In genomic region chr2:104872866-104873688, GRCh38 we compare ENCODE assay signal across 8 cellular contexts. TPM values are rescaled to one million over a fixed set of nuclear protein-coding genes. Genes with fewer than 3 reads are reported as not detected.
DNase-seq lines count a peak whose midpoint lies in the region; ATAC-seq, FAIRE-seq and TF ChIP-seq lines count a peak whose summit lies in the region.

No MANE protein-coding gene starts in this region.

- TF ChIP-seq EP300 in K562 (IDR thresholded peaks at IDR 0.05; ENCODE audit: low read length), result no peak
- TF ChIP-seq EP300 in sigmoid colon (IDR thresholded peaks at IDR 0.05), result no peak

- peak; percentile 34 to 66; a peak in 3 of 4 replicates for TF ChIP-seq RAD21 in K562 (CRISPR knock-in tag; conservative IDR thresholded peaks at IDR 0.05 in 1 of 2, IDR thresholded peaks at IDR 0.05 in 1 of 2)

- FAIRE-seq in K562 (lab: Jason Lieb, UNC), result peak; percentile 86

- no peaks in the 10 kb centered on the region for H3K79me2 ChIP-seq in K562 (ENCODE audit: control insufficient read depth, insufficient read depth, low read length)

- DNase-seq in COLO668 (lab: John Stamatoyannopoulos, UW; ENCODE audit: unreplicated experiment) (peak; percentile 79), NCI-H69 (lab: John Stamatoyannopoulos, UW) (peak; percentile 59), K562 (ENCODE audit: extremely low read depth in 1 of 4, low spot score in 3 of 4) (peak; percentile 40 to 69 (median 57)), sigmoid colon (peak; percentile 77)

- WGBS in K562 (ENCODE audit: insufficient coverage, low coverage, missing lambda C conversion rate), result 12% methylated on average over 36 of the region's 63 CpGs
- WGBS in sigmoid colon, 2 donors, result 1% methylated on average over 63 of the region's 63 CpGs

- H3K9me3 ChIP-seq in K562 (replicated peaks; ENCODE audit: control insufficient read depth, insufficient read depth, low read depth, low read length), result no peaks in the 10 kb centered on the region
- no peaks in the 10 kb centered on the region for H3K9me3 ChIP-seq in iPS-20b (ENCODE audit: insufficient read depth, low read depth, low read length)
- H3K9me3 ChIP-seq in sigmoid colon, result no peaks in the 10 kb centered on the region

- ATAC-seq in GM18861 (IDR thresholded peaks at IDR 0.05; ENCODE audit: unreplicated experiment) (peak; percentile 85), HG03139 (IDR thresholded peaks at IDR 0.05; ENCODE audit: unreplicated experiment) (peak; percentile 80), K562 (peak; percentile 96), GM19328 (IDR thresholded peaks at IDR 0.05; ENCODE audit: unreplicated experiment) (no peak)

- no TSS peak for BruUV-seq in K562 (replicated peaks; lab: Mats Ljungman, UMichigan)

- peak; percentile 56 to 68 (median 67) for TF ChIP-seq CTCF in K562 (IDR thresholded peaks at IDR 0.05 in 2 of 3, conservative IDR thresholded peaks at IDR 0.05 in 1 of 3; ENCODE audit: insufficient read depth in 2 of 3, low read depth in 1 of 3, low read length in 3 of 3)
- peak in 2 of 4 experiments; percentile 28 to 48 for TF ChIP-seq CTCF in sigmoid colon (IDR thresholded peaks at IDR 0.05)

- no peaks in the 10 kb centered on the region for H3K36me3 ChIP-seq in K562 (ENCODE audit: control insufficient read depth, insufficient read depth, low read length)
- H3K36me3 ChIP-seq in iPS-20b (ENCODE audit: insufficient read depth, low read depth, low read length), result no peaks in the 10 kb centered on the region
- H3K36me3 ChIP-seq in sigmoid colon, result no peaks in the 10 kb centered on the region

- CTCF ChIA-PET in K562 (lab: Yijun Ruan, JAX; ENCODE audit: low intra/inter-chr PET ratio), result no interaction called here

- in situ Hi-C loops in K562 (cut with MboI), result no loop called here

- H2AFZ ChIP-seq in K562 (ENCODE audit: low read depth, low read length), result 0 out of 2 replicates have a peak overlapping the region, but pooled peaks have one; percentile 55

- no peaks in the 10 kb centered on the region for H3K9me1 ChIP-seq in K562 (ENCODE audit: control insufficient read depth, insufficient read depth, low read length)

- intact Hi-C loops in K562 (cut with micrococcal nuclease), result no loop called here
- intact Hi-C loops in sigmoid colon (cut with DNase I), result loop anchor here (10.0 kb wide), 2 partner anchors 162 to 1192 kb away; partner anchors contain the start of gene MRPS9

- no peaks in the 10 kb centered on the region for H4K20me1 ChIP-seq in K562 (replicated peaks; ENCODE audit: control insufficient read depth, insufficient read depth, low read length)

- H3K27me3 ChIP-seq in K562 (ENCODE audit: control insufficient read depth in 2 of 2, insufficient read depth in 2 of 2, low read length in 2 of 2) (peaks cover 8 to 31% of the 10 kb centered on the region in 2 experiments; a peak in 3 of 5 replicates), iPS-20b (ENCODE audit: insufficient read depth, low read length) (peaks cover 97% of the 10 kb centered on the region), sigmoid colon (peaks cover 22 to 56% (median 39%) of the 10 kb centered on the region in 3 donors)

- peak overlapping the region in 1 of 2 experiments; percentile 71; a peak in 3 of 4 replicates for H3K9ac ChIP-seq in K562 (ENCODE audit: insufficient read depth in 1 of 2, low read depth in 2 of 2, low read length in 2 of 2)
- H3K9ac ChIP-seq in iPS-20b (ENCODE audit: low read depth, low read length), result no peak overlapping the region; the same call in 1 of the 2 replicates

- H3K4me3 ChIP-seq in K562 (peak overlapping the region; percentile 45), iPS-20b (ENCODE audit: low read length) (peak overlapping the region; percentile 73), sigmoid colon (peak overlapping the region; percentile 27 to 57 (median 50))

- POLR2A ChIA-PET in K562 (lab: Yijun Ruan, JAX), result no interaction called here

- TF ChIP-seq POLR2A in K562 (conservative IDR thresholded peaks at IDR 0.05), result no peak
- TF ChIP-seq POLR2A in sigmoid colon (IDR thresholded peaks at IDR 0.05), result no peak

- no peak overlapping the region for H3K27ac ChIP-seq in K562 (ENCODE audit: extremely low read depth, low read depth, low read length)
- no peak overlapping the region for H3K27ac ChIP-seq in iPS-20b (ENCODE audit: low read length)
- H3K27ac ChIP-seq in sigmoid colon, result no peak overlapping the region

- peak overlapping the region; percentile 41; the same call in 1 of the 2 replicates for H3K4me2 ChIP-seq in K562 (ENCODE audit: insufficient read depth, low read length)

- H3K4me1 ChIP-seq in K562 (replicated peaks in 1 of 2; ENCODE audit: control insufficient read depth in 2 of 2, insufficient read depth in 2 of 2, low read length in 2 of 2) (peaks cover 0 to 6% of the 10 kb centered on the region in 2 experiments; a peak in 3 of 5 replicates), iPS-20b (ENCODE audit: insufficient read depth, low read length) (peaks cover 6% of the 10 kb centered on the region; the same call in 1 of the 2 replicates), sigmoid colon (peaks cover 0 to 31% (median 21%) of the 10 kb centered on the region in 4 donors)

TF ChIP-seq in K562, 482 proteins besides CTCF, POLR2A, EP300 and RAD21 (continues in another document):
- no peak for TF ChIP-seq ZBTB26 (CRISPR knock-in tag; IDR thresholded peaks at IDR 0.05)
- peak; percentile 37; the same call in 1 of the 2 replicates for TF ChIP-seq EGR1 (conservative IDR thresholded peaks at IDR 0.05)
- TF ChIP-seq GATAD2A (IDR thresholded peaks at IDR 0.05), result no peak
- TF ChIP-seq RBM17 (IDR thresholded peaks at IDR 0.05; ENCODE audit: borderline replicate concordance, low read depth, low read length), result no peak
- TF ChIP-seq STAG1 (CRISPR knock-in tag; IDR thresholded peaks at IDR 0.05; ENCODE audit: borderline replicate concordance), result peak; percentile 49; the same call in 1 of the 2 replicates
- TF ChIP-seq NCOR1 (IDR thresholded peaks at IDR 0.05), result no peak
- TF ChIP-seq C11orf30 (IDR thresholded peaks at IDR 0.05; ENCODE audit: low read depth), result no peak
- TF ChIP-seq HDAC6 (IDR thresholded peaks at IDR 0.05; ENCODE audit: low read depth, low read length), result no peak
- TF ChIP-seq ZNF57 (CRISPR knock-in tag; IDR thresholded peaks at IDR 0.05), result no peak
- no peak for TF ChIP-seq ESRRB (CRISPR knock-in tag; IDR thresholded peaks at IDR 0.05; ENCODE audit: borderline replicate concordance)
- no peak for TF ChIP-seq MEIS2 (IDR thresholded peaks at IDR 0.05; ENCODE audit: partially characterized antibody)
- TF ChIP-seq ARID3B (CRISPR knock-in tag; IDR thresholded peaks at IDR 0.05; ENCODE audit: borderline replicate concordance), result no peak
- TF ChIP-seq IRF9 (tag; IDR thresholded peaks at IDR 0.05), result no peak
- TF ChIP-seq KDM1A (IDR thresholded peaks at IDR 0.05), result no peak
- no peak for TF ChIP-seq FIP1L1 (IDR thresholded peaks at IDR 0.05; ENCODE audit: low read depth, low read length, poor library complexity, severe bottlenecking)

RNA-seq across cellular contexts. Expression of gene POU3F3, which starts 19.2 kb away (rescaled TPM):
- not detected in 2 replicates for total RNA-seq in K562 (2011; cell fraction: chromatin; rRNA removed; ENCODE audit: low replicate concordance)
- total RNA-seq in K562 (2011; cell fraction: nucleolus; rRNA removed), result not detected in 2 replicates
- not detected in 2 replicates for total RNA-seq in K562 (2011; cell fraction: nucleoplasm; rRNA removed)
- total RNA-seq in K562 (2014; rRNA removed) (not detected in 2 replicates), K562 (2014; rRNA removed; fragmentation: Illumina TruSeq; extraction: Trizol) (not detected in 2 replicates), K562 (2015; rRNA removed; fragmentation: Illumina TruSeq; extraction: Trizol) (not detected in 2 replicates), K562 (2021) (not detected in 2 replicates), sigmoid colon (1 to 10 TPM in 1 of 4 donors, under 1 TPM in 3; 0.36 to 1.4 (median 0.80) TPM)
- polyA plus RNA-seq in K562 (2011; rRNA removed) (not detected in 2 replicates), K562 (2014; fragmentation: Illumina TruSeq; extraction: Trizol) (not detected in 2 replicates), K562 (2014; fragmentation: Nextera tagmentation; extraction: Ambion mirVana) (not detected), K562 (2014; rRNA removed) (not detected in 2 replicates), sigmoid colon (under 1 TPM in 1 of 3 donors, not detected in 2; 0.39 TPM)
- not detected in 2 replicates for polyA plus RNA-seq in K562 (2011; cell fraction: cytosol; rRNA removed)
- polyA plus RNA-seq in K562 (2011; cell fraction: nucleus; rRNA removed), result not detected in 2 replicates
- not detected in 2 replicates for polyA plus RNA-seq in K562 (2012)
- polyA minus RNA-seq in K562 (2011; rRNA and poly(A)+ RNA removed), result not detected in 2 replicates
- polyA minus RNA-seq in K562 (2011; cell fraction: cytosol; rRNA and poly(A)+ RNA removed), result not detected in 2 replicates
- polyA minus RNA-seq in K562 (2011; cell fraction: nucleus; rRNA and poly(A)+ RNA removed), result not detected in 2 replicates
